Comparison of ENCODE assay signal across 1 cellular context in the genomic region with DNA sequence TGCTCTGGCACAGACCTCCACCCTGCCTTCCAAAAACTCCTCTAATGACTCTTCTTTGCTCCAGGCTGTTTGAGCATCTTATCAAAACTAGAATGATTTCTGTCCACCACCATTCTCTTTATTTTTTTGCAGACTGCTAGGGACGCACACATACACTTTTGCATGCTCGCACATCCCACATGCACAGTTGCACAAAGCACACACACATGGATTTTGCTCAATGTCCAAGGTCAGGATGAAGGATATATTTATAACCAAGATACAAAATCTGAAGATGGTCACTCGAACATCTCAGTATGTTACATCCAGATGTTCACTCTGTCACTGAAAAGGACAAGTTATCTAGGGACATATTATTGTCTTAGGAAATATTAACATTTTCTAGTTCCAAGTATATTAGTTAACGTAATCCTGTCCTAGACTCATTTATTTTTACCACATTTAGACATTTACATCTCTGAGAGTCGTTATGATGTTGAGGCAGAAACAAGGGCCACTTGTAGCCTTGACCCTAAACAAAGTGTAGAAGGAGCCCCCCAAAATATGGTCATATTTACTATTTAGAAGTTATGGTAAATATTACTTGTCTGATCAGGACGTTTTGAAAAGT.
TF ChIP-seq lines count a peak whose summit lies in the region.

No MANE protein-coding gene starts in this region.

TF ChIP-seq in IMR-90, 13 proteins besides CTCF, POLR2A, EP300 and RAD21:
- no peak for TF ChIP-seq FOS (IDR thresholded peaks at IDR 0.05; ENCODE audit: low read depth, low read length)
- TF ChIP-seq, protein P1, sequence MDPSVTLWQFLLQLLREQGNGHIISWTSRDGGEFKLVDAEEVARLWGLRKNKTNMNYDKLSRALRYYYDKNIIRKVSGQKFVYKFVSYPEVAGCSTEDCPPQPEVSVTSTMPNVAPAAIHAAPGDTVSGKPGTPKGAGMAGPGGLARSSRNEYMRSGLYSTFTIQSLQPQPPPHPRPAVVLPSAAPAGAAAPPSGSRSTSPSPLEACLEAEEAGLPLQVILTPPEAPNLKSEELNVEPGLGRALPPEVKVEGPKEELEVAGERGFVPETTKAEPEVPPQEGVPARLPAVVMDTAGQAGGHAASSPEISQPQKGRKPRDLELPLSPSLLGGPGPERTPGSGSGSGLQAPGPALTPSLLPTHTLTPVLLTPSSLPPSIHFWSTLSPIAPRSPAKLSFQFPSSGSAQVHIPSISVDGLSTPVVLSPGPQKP (IDR thresholded peaks at IDR 0.05; ENCODE audit: borderline replicate concordance, low read depth, low read length): no peak
- TF ChIP-seq MXI1 (IDR thresholded peaks at IDR 0.05; ENCODE audit: borderline replicate concordance, low read depth, low read length): no peak
- TF ChIP-seq CEBPB (IDR thresholded peaks at IDR 0.05; ENCODE audit: low read depth, low read length): no peak
- no peak for TF ChIP-seq NFE2L2 (IDR thresholded peaks at IDR 0.05; ENCODE audit: low read depth, low read length)
- no peak for TF ChIP-seq CHD1 (IDR thresholded peaks at IDR 0.05; ENCODE audit: low read depth, low read length)
- no peak for TF ChIP-seq BHLHE40 (IDR thresholded peaks at IDR 0.05; ENCODE audit: low read depth, low read length)
- TF ChIP-seq, protein P2, sequence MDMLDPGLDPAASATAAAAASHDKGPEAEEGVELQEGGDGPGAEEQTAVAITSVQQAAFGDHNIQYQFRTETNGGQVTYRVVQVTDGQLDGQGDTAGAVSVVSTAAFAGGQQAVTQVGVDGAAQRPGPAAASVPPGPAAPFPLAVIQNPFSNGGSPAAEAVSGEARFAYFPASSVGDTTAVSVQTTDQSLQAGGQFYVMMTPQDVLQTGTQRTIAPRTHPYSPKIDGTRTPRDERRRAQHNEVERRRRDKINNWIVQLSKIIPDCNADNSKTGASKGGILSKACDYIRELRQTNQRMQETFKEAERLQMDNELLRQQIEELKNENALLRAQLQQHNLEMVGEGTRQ (IDR thresholded peaks at IDR 0.05; ENCODE audit: low read depth, low read length): no peak
- no peak for TF ChIP-seq MAFK (IDR thresholded peaks at IDR 0.05; ENCODE audit: low read depth, low read length)
- TF ChIP-seq RFX5 (IDR thresholded peaks at IDR 0.05; ENCODE audit: low read depth, low read length): no peak
- TF ChIP-seq RCOR1 (IDR thresholded peaks at IDR 0.05; ENCODE audit: insufficient replicate concordance, low read length): no peak
- no peak for TF ChIP-seq MAZ (IDR thresholded peaks at IDR 0.05; ENCODE audit: borderline replicate concordance, low read depth, low read length)
- TF ChIP-seq SMC3 (IDR thresholded peaks at IDR 0.05; ENCODE audit: low read depth, low read length): no peak
